8 cellular contexts compared by ENCODE assay signal in the genomic region with DNA sequence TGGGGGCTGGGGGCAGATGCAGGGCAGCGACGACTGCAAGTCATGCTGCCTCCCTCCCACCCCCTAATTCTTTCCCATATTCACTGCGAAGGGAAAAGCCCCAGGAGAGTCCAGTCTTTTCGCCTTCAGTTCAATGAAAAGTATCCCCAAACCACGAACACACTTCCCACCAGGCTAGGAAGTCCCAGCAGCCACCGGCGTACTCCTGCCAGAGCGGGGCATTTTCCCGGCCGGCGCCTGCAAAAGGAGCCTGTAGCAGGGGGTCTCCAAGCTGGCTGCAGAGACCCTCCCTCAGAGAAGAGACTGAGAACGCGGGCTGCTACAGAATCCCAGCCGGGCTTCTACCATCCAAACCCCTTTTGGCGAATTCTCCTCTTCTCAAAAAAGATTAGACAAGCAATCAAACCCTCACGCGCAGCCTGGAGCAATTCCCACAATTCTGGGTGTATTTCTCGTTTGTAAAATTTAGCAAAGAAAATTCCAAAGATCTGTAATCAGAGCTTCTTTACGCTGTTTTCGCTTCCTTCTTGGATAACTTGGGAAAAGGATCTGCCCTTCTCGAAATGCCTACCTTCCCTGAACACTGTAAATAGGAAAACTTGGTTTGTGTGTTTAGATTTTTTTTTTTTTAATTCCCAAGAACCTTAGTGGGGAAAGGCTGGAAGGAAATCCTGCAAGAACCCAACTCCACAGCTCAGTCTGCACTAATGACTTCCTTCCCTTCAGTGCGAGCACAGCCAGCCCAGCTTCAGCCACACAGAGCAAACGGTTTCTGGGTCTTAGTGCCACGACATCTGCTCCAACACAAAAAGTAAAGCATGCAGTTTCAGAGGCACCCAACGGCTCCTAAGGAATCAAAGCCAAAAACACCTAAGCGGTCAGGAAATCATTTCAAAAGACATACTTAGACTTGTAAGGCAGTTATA.
A peak's percentile ranks its signal among the peaks of the same experiment; 100 is the strongest.
DNase-seq lines count a peak whose midpoint lies in the region; ATAC-seq and TF ChIP-seq lines count a peak whose summit lies in the region.

No MANE protein-coding gene starts in this region.

- peak overlapping the region in 2 of 3 donors; percentile 14 to 85 for H3K27ac Mint-ChIP-seq in CD4-positive, CD25-positive, alpha-beta regulatory T cell

- H3K27me3 ChIP-seq in CD4-positive, CD25-positive, alpha-beta regulatory T cell (ENCODE audit: control insufficient read depth, insufficient read depth, low read length) = peaks cover 15% of the 10 kb centered on the region
- no peaks in the 10 kb centered on the region for H3K27me3 ChIP-seq in mononuclear cell (ENCODE audit: insufficient read depth, low read length)
- no peaks in the 10 kb centered on the region for H3K27me3 ChIP-seq in thoracic aorta (replicated peaks; ENCODE audit: insufficient read depth)

- no peaks in the 10 kb centered on the region for H3K36me3 Mint-ChIP-seq in CD4-positive, CD25-positive, alpha-beta regulatory T cell
- no peaks in the 10 kb centered on the region for H3K36me3 Mint-ChIP-seq in activated T-cell treated with anti-CD3 and anti-CD28 coated beads, Interleukin-2, amount 50 U/mL, for 4 hours (ENCODE audit: insufficient read depth)

- H3K4me3 Mint-ChIP-seq in CD4-positive, CD25-positive, alpha-beta regulatory T cell = peak overlapping the region; percentile 81 to 92 (median 88)
- peak overlapping the region; percentile 78 for H3K4me3 Mint-ChIP-seq in activated T-cell treated with anti-CD3 and anti-CD28 coated beads, Interleukin-2, amount 50 U/mL, for 4 hours

- no peaks in the 10 kb centered on the region for H3K9me3 ChIP-seq in CD4-positive, CD25-positive, alpha-beta regulatory T cell (ENCODE audit: control insufficient read depth in 2 of 2, low read length in 2 of 2)
- H3K9me3 ChIP-seq in mononuclear cell (ENCODE audit: low read depth, low read length) = no peaks in the 10 kb centered on the region
- H3K9me3 ChIP-seq in thoracic aorta = no peaks in the 10 kb centered on the region

- DNase-seq in CD4-positive, CD25-positive, alpha-beta regulatory T cell = peak in 2 of 3 donors; percentile 28 to 31
- peak; percentile 71 for DNase-seq in M059J (ENCODE audit: low read depth)
- peak; percentile 5 for DNase-seq in activated T-cell treated with anti-CD3 and anti-CD28 coated beads, Interleukin-2, amount 50 U/mL, for 4 hours
- peak; percentile 81 for DNase-seq in fibroblast of peridontal ligament (ENCODE audit: extremely low read depth)
- peak; percentile 13 for DNase-seq in thoracic aorta (ENCODE audit: low spot score)
- DNase-seq in NCI-H2029 treated with DMSO at 0.1 percent for 48 hours (lab: John Stamatoyannopoulos, UW) = no peak
- no peak for DNase-seq in NCI-H1417 (lab: John Stamatoyannopoulos, UW)

- H3K4me1 Mint-ChIP-seq in CD4-positive, CD25-positive, alpha-beta regulatory T cell = peaks cover 0 to 15% (median 4%) of the 10 kb centered on the region in 4 donors
- H3K4me1 Mint-ChIP-seq in activated T-cell treated with anti-CD3 and anti-CD28 coated beads, Interleukin-2, amount 50 U/mL, for 4 hours (ENCODE audit: low read depth) = peaks cover 13% of the 10 kb centered on the region

- no peak overlapping the region for H3K27ac ChIP-seq in CD4-positive, CD25-positive, alpha-beta regulatory T cell (ENCODE audit: insufficient read depth, low read length, poor library complexity, severe bottlenecking)
- H3K27ac ChIP-seq in thoracic aorta = peak overlapping the region; percentile 72 to 81

- peaks cover 60% of the 10 kb centered on the region for H3K27me3 Mint-ChIP-seq in CD4-positive, CD25-positive, alpha-beta regulatory T cell
- peaks cover 29% of the 10 kb centered on the region for H3K27me3 Mint-ChIP-seq in activated T-cell treated with anti-CD3 and anti-CD28 coated beads, Interleukin-2, amount 50 U/mL, for 4 hours (ENCODE audit: low read depth)

- no peaks in the 10 kb centered on the region for H3K36me3 ChIP-seq in CD4-positive, CD25-positive, alpha-beta regulatory T cell (ENCODE audit: control insufficient read depth, insufficient read depth, low read length)
- H3K36me3 ChIP-seq in thoracic aorta = no peaks in the 10 kb centered on the region

- peak overlapping the region; percentile 27 for H3K4me3 ChIP-seq in CD4-positive, CD25-positive, alpha-beta regulatory T cell (ENCODE audit: low read depth, low read length)
- H3K4me3 ChIP-seq in mononuclear cell (ENCODE audit: low read length) (peak overlapping the region; percentile 38), thoracic aorta (peak overlapping the region; percentile 86)

- peak in 1 of 2 donors; percentile 55 for ATAC-seq in CD4-positive, CD25-positive, alpha-beta regulatory T cell (ENCODE audit: low read depth in 2 of 2)
- ATAC-seq in activated T-cell treated with anti-CD3 and anti-CD28 coated beads, Interleukin-2, amount 50 U/mL, for 4 hours = no peak
- ATAC-seq in thoracic aorta (ENCODE audit: insufficient number of reproducible peaks, low FRiP score, low read depth) = peak; percentile 25

- TF ChIP-seq CTCF in thoracic aorta (IDR thresholded peaks at IDR 0.05) = no peak

- H3K4me1 ChIP-seq in CD4-positive, CD25-positive, alpha-beta regulatory T cell (ENCODE audit: control insufficient read depth, insufficient read depth, low read length, poor library complexity, severe bottlenecking) = peaks cover 13% of the 10 kb centered on the region
- H3K4me1 ChIP-seq in mononuclear cell (ENCODE audit: insufficient read depth, low read length) = peaks cover 24% of the 10 kb centered on the region
- H3K4me1 ChIP-seq in thoracic aorta (ENCODE audit: control insufficient read depth in 1 of 2, low read depth in 2 of 2) = peaks cover 20 to 53% of the 10 kb centered on the region in 2 donors

- no peaks in the 10 kb centered on the region for H3K9me3 Mint-ChIP-seq in CD4-positive, CD25-positive, alpha-beta regulatory T cell
- no peaks in the 10 kb centered on the region for H3K9me3 Mint-ChIP-seq in activated T-cell treated with anti-CD3 and anti-CD28 coated beads, Interleukin-2, amount 50 U/mL, for 4 hours

Comparison
In these comparisons a context has a peak if more than half of its experiments do, and no peak if none do; other contexts are left out.
1. DNase-seq: peak in CD4-positive, CD25-positive, alpha-beta regulatory T cell (2 of 3), M059J (single experiment), activated T-cell treated with anti-CD3 and anti-CD28 coated beads, Interleukin-2, amount 50 U/mL, for 4 hours (single experiment), fibroblast of peridontal ligament (single experiment) and thoracic aorta (single experiment); none in NCI-H2029 treated with DMSO at 0.1 percent for 48 hours (single experiment) and NCI-H1417 (0 of 3).
2. H3K4me3 ChIP-seq: peak in every context shown above with its lines; median percentile 86 in thoracic aorta; 38 in mononuclear cell; 27 in CD4-positive, CD25-positive, alpha-beta regulatory T cell.